Comparison of ENCODE assay signal across 24 cellular contexts in the genomic region with DNA sequence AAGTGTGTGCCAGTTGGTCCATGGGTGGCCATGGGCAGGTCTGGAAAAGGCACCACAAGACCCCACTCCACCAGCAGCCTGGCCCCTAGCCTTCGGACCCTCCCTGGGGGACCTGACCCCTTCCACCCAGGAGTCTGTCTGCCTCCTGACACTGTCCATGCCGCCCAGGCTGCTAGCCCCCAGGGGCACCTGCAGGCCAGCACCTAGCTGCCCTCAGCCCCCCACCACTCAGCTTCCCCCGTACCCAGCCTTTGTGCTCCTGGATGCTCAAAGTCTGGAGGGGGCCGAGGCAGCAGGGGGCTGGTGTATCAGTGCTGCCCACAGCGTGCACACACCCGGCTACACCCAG. TPM values are rescaled to one million over a fixed set of nuclear protein-coding genes. Genes with fewer than 3 reads are reported as not detected.
DNase-seq lines count a peak whose midpoint lies in the region; ATAC-seq, FAIRE-seq and TF ChIP-seq lines count a peak whose summit lies in the region.
"Had no signal": no experiment of that assay in that cellular context is flagged by ENCODE, and none has a peak within 500 bp of the region (broad histone marks: within the 10 kb centered on the region; RNA-seq: fewer than 3 reads in every experiment).

No MANE protein-coding gene starts in this region.

- peaks cover 24% of the 10 kb centered on the region for H3K4me1 Mint-ChIP-seq in endodermal cell
- H3K4me1 Mint-ChIP-seq in chondrocyte (ENCODE audit: low read depth): peaks cover 4% of the 10 kb centered on the region

- H3K14ac ChIP-seq in IMR-90 (replicated peaks; ENCODE audit: low read depth, low read length): no peak overlapping the region

- no peak overlapping the region for H3K9ac ChIP-seq in IMR-90 (ENCODE audit: low read depth, low read length)
- no peak overlapping the region for H3K9ac ChIP-seq in endodermal cell (ENCODE audit: extremely low read depth, low read length, poor library complexity, severe bottlenecking)
- peak overlapping the region in 1 of 2 donors; percentile 50 for H3K9ac ChIP-seq in mucosa of rectum (ENCODE audit: low read depth in 1 of 2, low read length in 2 of 2)

- no peaks in the 10 kb centered on the region for H4K20me1 ChIP-seq in IMR-90 (ENCODE audit: insufficient read depth, low read length)

- H3K4me2 ChIP-seq in A549 (peak overlapping the region; percentile 79), IMR-90 (ENCODE audit: low read depth, low read length) (no peak overlapping the region)

- H3K27ac Mint-ChIP-seq in endodermal cell: no peak overlapping the region
- no peak overlapping the region for H3K27ac Mint-ChIP-seq in chondrocyte (ENCODE audit: unreplicated experiment)
- H3K27ac Mint-ChIP-seq: activated naive CD8-positive, alpha-beta T cell treated with anti-CD3 and anti-CD28 coated beads for 36 hours; CD4-positive, CD25-positive, alpha-beta regulatory T cell had no signal

- H3K18ac ChIP-seq in IMR-90 (ENCODE audit: low read depth, low read length): no peak overlapping the region

- H3K27me3 Mint-ChIP-seq in endodermal cell (ENCODE audit: insufficient read depth) (peaks cover 2% of the 10 kb centered on the region), chondrocyte (ENCODE audit: low read depth) (peaks cover 30% of the 10 kb centered on the region)

- no peak; a peak in 3 of 6 replicates for ATAC-seq in A549
- ATAC-seq in IMR-90 (ENCODE audit: low read depth): no peak
- ATAC-seq in esophagus mucosa: no peak

- no peaks in the 10 kb centered on the region for H3K36me3 Mint-ChIP-seq in endodermal cell (ENCODE audit: low read depth)
- H3K36me3 Mint-ChIP-seq in chondrocyte (ENCODE audit: low read depth): no peaks in the 10 kb centered on the region
- H3K36me3 Mint-ChIP-seq: activated naive CD8-positive, alpha-beta T cell treated with anti-CD3 and anti-CD28 coated beads for 36 hours; CD4-positive, CD25-positive, alpha-beta regulatory T cell; naive B cell had no signal

- TF ChIP-seq POLR2A in A549 (IDR thresholded peaks at IDR 0.05; ENCODE audit: low read length): no peak
- TF ChIP-seq POLR2A in IMR-90 (IDR thresholded peaks at IDR 0.05; ENCODE audit: low read depth, low read length): no peak

- H3K4me1 ChIP-seq in A549: no peaks in the 10 kb centered on the region
- no peaks in the 10 kb centered on the region for H3K4me1 ChIP-seq in IMR-90 (ENCODE audit: control insufficient read depth, insufficient read depth, low read length)
- no peaks in the 10 kb centered on the region for H3K4me1 ChIP-seq in endodermal cell (ENCODE audit: control insufficient read depth, insufficient read depth, low read length)
- peaks cover 2 to 10% of the 10 kb centered on the region in 2 donors for H3K4me1 ChIP-seq in mucosa of rectum (ENCODE audit: control insufficient read depth in 2 of 2, insufficient read depth in 2 of 2, low read length in 2 of 2)

- H3K4me3 Mint-ChIP-seq in endodermal cell (peak overlapping the region; percentile 69), chondrocyte (ENCODE audit: unreplicated experiment) (no peak overlapping the region)

- POLR2A ChIA-PET in A549 (lab: Yijun Ruan, JAX): no interaction called here
- POLR2A ChIA-PET in IMR-90 (lab: Charles Lee; ENCODE audit: unreplicated experiment): no interaction called here

- no peak overlapping the region for H4K5ac ChIP-seq in IMR-90 (ENCODE audit: low read depth, low read length)

- no peaks in the 10 kb centered on the region for H3K9me3 Mint-ChIP-seq in endodermal cell
- H3K9me3 Mint-ChIP-seq in chondrocyte (ENCODE audit: low read depth): no peaks in the 10 kb centered on the region
- H3K9me3 Mint-ChIP-seq: activated naive CD8-positive, alpha-beta T cell treated with anti-CD3 and anti-CD28 coated beads for 36 hours; CD4-positive, CD25-positive, alpha-beta regulatory T cell; naive B cell had no signal

- H3K79me1 ChIP-seq in IMR-90 (ENCODE audit: low read depth in 1 of 2, low read length in 2 of 2): no peaks in the 10 kb centered on the region

- H2BK20ac ChIP-seq in IMR-90 (ENCODE audit: low read depth, low read length): no peak overlapping the region

- no peak overlapping the region; the same call in 1 of the 2 replicates for H2AK5ac ChIP-seq in IMR-90 (ENCODE audit: low read depth, low read length)

- H2AK9ac ChIP-seq in IMR-90 (replicated peaks; ENCODE audit: low read depth, low read length, poor library complexity): no peak overlapping the region

- no peak overlapping the region for H2BK15ac ChIP-seq in IMR-90 (ENCODE audit: low read depth, low read length)

- H3K27me3 ChIP-seq in IMR-90 (ENCODE audit: control insufficient read depth, insufficient read depth, low read length) (peaks cover 22% of the 10 kb centered on the region), endodermal cell (ENCODE audit: control insufficient read depth, insufficient read depth, low read length, poor library complexity, severe bottlenecking) (no peaks in the 10 kb centered on the region), mucosa of rectum (ENCODE audit: control insufficient read depth in 2 of 2, insufficient read depth in 2 of 2, low read length in 2 of 2) (no peaks in the 10 kb centered on the region)
- H3K27me3 ChIP-seq: brain microvascular endothelial cell, MG63, ovary, right atrium auricular region, thyroid gland had no signal

- dilution Hi-C loops in IMR-90 (cut with HindIII; ENCODE audit: low sequenced_read_pairs, unreplicated experiment): no loop called here

- H3K56ac ChIP-seq in IMR-90 (ENCODE audit: extremely low read depth, insufficient read depth, low read length): no peak overlapping the region

- in situ Hi-C loops in IMR-90 (cut with MboI; ENCODE audit: low sequenced_read_pairs): loop anchor here (10.0 kb wide), 1 partner anchor 239 kb away; a partner anchor contains a TSS

- H2AFZ ChIP-seq in IMR-90 (replicated peaks; ENCODE audit: low read length, poor library complexity): peak overlapping the region; percentile 94

- TF ChIP-seq CTCF in A549 (IDR thresholded peaks at IDR 0.05): no peak
- no peak for TF ChIP-seq CTCF in IMR-90 (conservative IDR thresholded peaks at IDR 0.05; ENCODE audit: low read depth, low read length)
- no peak for TF ChIP-seq CTCF in endodermal cell (conservative IDR thresholded peaks at IDR 0.05)
- TF ChIP-seq CTCF in chondrocyte (IDR thresholded peaks at IDR 0.05): no peak

- no peak overlapping the region; the same call in 1 of the 2 replicates for H3K4ac ChIP-seq in IMR-90 (ENCODE audit: low read depth, low read length)

- no peak overlapping the region for H2BK5ac ChIP-seq in IMR-90 (ENCODE audit: low read depth, low read length, poor library complexity, severe bottlenecking)

- no peak overlapping the region for H3K23ac ChIP-seq in IMR-90 (ENCODE audit: low read depth, low read length)

- H3K9me3 ChIP-seq in A549 (no peaks in the 10 kb centered on the region), IMR-90 (ENCODE audit: control insufficient read depth, insufficient read depth, low read length) (no peaks in the 10 kb centered on the region), endodermal cell (ENCODE audit: control insufficient read depth, low read length) (no peaks in the 10 kb centered on the region), mucosa of rectum (ENCODE audit: control insufficient read depth in 2 of 2, low read length in 2 of 2) (no peaks in the 10 kb centered on the region)
- H3K9me3 ChIP-seq: MG63, ovary, right atrium auricular region, thyroid gland had no signal

- H3K36me3 ChIP-seq in IMR-90 (ENCODE audit: control insufficient read depth, insufficient read depth, low read length): no peaks in the 10 kb centered on the region
- no peaks in the 10 kb centered on the region for H3K36me3 ChIP-seq in endodermal cell (ENCODE audit: control insufficient read depth, insufficient read depth, low read length)
- H3K36me3 ChIP-seq in mucosa of rectum (ENCODE audit: control insufficient read depth in 2 of 2, insufficient read depth in 2 of 2, low read length in 2 of 2): no peaks in the 10 kb centered on the region
- H3K36me3 ChIP-seq: brain microvascular endothelial cell, MG63, ovary, right atrium auricular region, thyroid gland had no signal

- no peak overlapping the region for H3K27ac ChIP-seq in A549
- H3K27ac ChIP-seq in IMR-90 (ENCODE audit: insufficient read depth, low read length): no peak overlapping the region
- H3K27ac ChIP-seq in endodermal cell (ENCODE audit: low read depth, low read length): no peak overlapping the region
- H3K27ac ChIP-seq in mucosa of rectum (ENCODE audit: low read depth in 2 of 2, low read length in 2 of 2): peak overlapping the region; percentile 9 to 41
- H3K27ac ChIP-seq: brain microvascular endothelial cell, ovary, right atrium auricular region, thyroid gland had no signal

- intact Hi-C loops in IMR-90 (cut with micrococcal nuclease): loop anchor here (10.0 kb wide), 1 partner anchor 789 kb away; a partner anchor contains a TSS

- H2BK120ac ChIP-seq in IMR-90 (ENCODE audit: low read depth, low read length): 0 out of 2 replicates have a peak overlapping the region, but pooled peaks have one; percentile 85

- no peaks in the 10 kb centered on the region for H3K9me1 ChIP-seq in IMR-90 (ENCODE audit: insufficient read depth, low read length)

- H4K8ac ChIP-seq in IMR-90 (ENCODE audit: low read depth in 2 of 2, low read length in 2 of 2): no peak overlapping the region

- H4K91ac ChIP-seq in IMR-90 (ENCODE audit: insufficient read depth, low read depth, low read length): no peak overlapping the region; the same call in 1 of the 2 replicates

- no TSS peak for BruUV-seq in IMR-90 (replicated peaks; lab: Mats Ljungman, UMichigan)

- CTCF ChIA-PET in A549 (lab: Yijun Ruan, JAX) (interaction anchor here (1.0 to 1.5 kb wide), 2 partner anchors 11 to 119 kb away, joined by 3 to 5 read pairs; no protein-coding TSS in a partner anchor), IMR-90 (lab: Yijun Ruan, JAX) (no interaction called here)

- 67% methylated on average over 2 of the region's 6 CpGs for WGBS in A549 (ENCODE audit: missing lambda C conversion rate)
- no CpG with 5 or more reads among the region's 6 CpGs for WGBS in IMR-90 (ENCODE audit: extremely low coverage in 2 of 2, insufficient read length in 1 of 2), 2 experiments
- WGBS in endodermal cell (ENCODE audit: insufficient coverage in 1 of 2, insufficient read length in 1 of 2), 2 experiments: 88 to 96% methylated on average over 4 to 6 of the region's 6 CpGs

- DNase-seq in A549 (ENCODE audit: low read depth in 1 of 2, low spot score in 1 of 2) (no peak), IMR-90 (no peak), endodermal cell (no peak), NCI-H526 (lab: John Stamatoyannopoulos, UW) (no peak), NCI-H1105 treated with DMSO at 0.1 percent for 48 hours (lab: John Stamatoyannopoulos, UW) (no peak), chondrocyte (ENCODE audit: low spot score) (no peak)
- DNase-seq: brain microvascular endothelial cell; CD4-positive, CD25-positive, alpha-beta regulatory T cell; GDM1; MG63; naive B cell; NCI-H1436; NCI-H510A treated with DMSO at 0.1 percent for 48 hours; ovary; stimulated activated CD4-positive, alpha-beta T cell treated with anti-CD3 and anti-CD28 coated beads, Interleukin-15, amount 100 ng/mL, for 24 hours; T-helper 9 cell had no signal

- no peak for FAIRE-seq in A549 (lab: Jason Lieb, UNC)

- no peak for TF ChIP-seq EP300 in A549 (IDR thresholded peaks at IDR 0.05)

- no peak for TF ChIP-seq RAD21 in A549 (conservative IDR thresholded peaks at IDR 0.05 in 1 of 2, IDR thresholded peaks at IDR 0.05 in 1 of 2)
- TF ChIP-seq RAD21 in IMR-90 (IDR thresholded peaks at IDR 0.05; ENCODE audit: low read length): no peak

- H3K4me3 ChIP-seq in A549 (no peak overlapping the region; the same call in 2 of the 3 replicates), IMR-90 (ENCODE audit: insufficient read depth, low read depth, low read length) (no peak overlapping the region), endodermal cell (ENCODE audit: low read length) (no peak overlapping the region), mucosa of rectum (ENCODE audit: low read length in 2 of 2) (peak overlapping the region; percentile 66 to 67)
- H3K4me3 ChIP-seq: ovary had no signal

RNA-seq across cellular contexts. Expression of a gene that starts 34.3 kb away (rescaled TPM):
- polyA plus RNA-seq in A549 (2011; rRNA removed): not detected in 2 replicates
- not detected in 2 replicates for polyA plus RNA-seq in A549 (2012; cell fraction: cytosol; rRNA removed)
- polyA plus RNA-seq in A549 (2012; cell fraction: nucleus; rRNA removed): not detected in 2 replicates
- polyA plus RNA-seq in A549 (2017; fragmentation: RNase III; extraction: RNeasy Plus Mini Kit Qiagen cat#74134 plus additional on column Dnase treatment): not detected in 3 replicates
- not detected in 2 replicates for polyA minus RNA-seq in A549 (2011; rRNA and poly(A)+ RNA removed)
- not detected in 2 replicates for total RNA-seq in IMR-90 (2012; rRNA removed)
- polyA plus RNA-seq in IMR-90 (2012; rRNA removed): not detected in 2 replicates
- not detected in 2 replicates for polyA plus RNA-seq in IMR-90 (2012; cell fraction: cytosol; rRNA removed)
- not detected in 2 replicates for polyA plus RNA-seq in IMR-90 (2012; cell fraction: nucleus; rRNA removed; ENCODE audit: low replicate concordance)
- not detected for total RNA-seq in endodermal cell
- not detected for polyA plus RNA-seq in endodermal cell (2013, experiment 1 of 2)
- polyA plus RNA-seq in endodermal cell (2013, experiment 2 of 2): not detected
- total RNA-seq in chondrocyte: not detected in 3 replicates
- not detected for total RNA-seq in esophagus mucosa
- total RNA-seq: activated CD8-positive, alpha-beta memory T cell treated with anti-CD3 and anti-CD28 coated beads for 36 hours; activated naive CD8-positive, alpha-beta T cell treated with anti-CD3 and anti-CD28 coated beads for 36 hours; CD4-positive, CD25-positive, alpha-beta regulatory T cell; fibroblast of lung; lower leg skin; ovary; right atrium auricular region; thyroid gland had no signal
- polyA plus RNA-seq: CD4-positive, CD25-positive, alpha-beta regulatory T cell; fibroblast of lung; ovary had no signal

RNA-seq across cellular contexts. Expression of a gene that starts 39.8 kb away (rescaled TPM):
- 1.5 TPM in 2 replicates for polyA plus RNA-seq in A549 (2011; rRNA removed)
- 0.41 and 0.56 TPM in 2 replicates for polyA plus RNA-seq in A549 (2012; cell fraction: cytosol; rRNA removed)
- 0.43 and 0.56 TPM in 2 replicates for polyA plus RNA-seq in A549 (2012; cell fraction: nucleus; rRNA removed)
- polyA plus RNA-seq in A549 (2017; fragmentation: RNase III; extraction: RNeasy Plus Mini Kit Qiagen cat#74134 plus additional on column Dnase treatment): 0.12 to 0.24 TPM (median 0.18 TPM) in 3 replicates
- polyA minus RNA-seq in A549 (2011; rRNA and poly(A)+ RNA removed): 0.83 and 1.7 TPM in 2 replicates
- total RNA-seq in IMR-90 (2012; rRNA removed): 4.7 and 5.6 TPM in 2 replicates
- 4.7 and 6.8 TPM in 2 replicates for polyA plus RNA-seq in IMR-90 (2012; rRNA removed)
- polyA plus RNA-seq in IMR-90 (2012; cell fraction: cytosol; rRNA removed): 2.4 and 2.6 TPM in 2 replicates
- 2.3 and 9.2 TPM in 2 replicates for polyA plus RNA-seq in IMR-90 (2012; cell fraction: nucleus; rRNA removed; ENCODE audit: low replicate concordance)
- 10 to 100 TPM; 38.3 to 65.4 TPM for total RNA-seq in endodermal cell
- polyA plus RNA-seq in endodermal cell (2013, experiment 1 of 2): 20.8 TPM
- 18.0 TPM for polyA plus RNA-seq in endodermal cell (2013, experiment 2 of 2)
- total RNA-seq in chondrocyte: 2.7 to 11.0 TPM (median 3.1 TPM) in 3 replicates
- total RNA-seq in esophagus mucosa: 9.6 TPM

RNA-seq across cellular contexts. Expression of a gene that starts 48.9 kb away (rescaled TPM):
- polyA plus RNA-seq in A549 (2011; rRNA removed) (not detected in 2 replicates), A549 (2017; fragmentation: RNase III; extraction: RNeasy Plus Mini Kit Qiagen cat#74134 plus additional on column Dnase treatment) (not detected in 3 replicates), IMR-90 (2012; rRNA removed) (not detected in 2 replicates)
- not detected in 2 replicates for polyA plus RNA-seq in A549 (2012; cell fraction: cytosol; rRNA removed)
- polyA plus RNA-seq in A549 (2012; cell fraction: nucleus; rRNA removed): not detected in 2 replicates
- polyA minus RNA-seq in A549 (2011; rRNA and poly(A)+ RNA removed): not detected in 2 replicates
- total RNA-seq in IMR-90 (2012; rRNA removed) (not detected in 2 replicates), endodermal cell (not detected), chondrocyte (not detected in 3 replicates), esophagus mucosa (not detected)
- not detected in 2 replicates for polyA plus RNA-seq in IMR-90 (2012; cell fraction: cytosol; rRNA removed)
- not detected in 2 replicates for polyA plus RNA-seq in IMR-90 (2012; cell fraction: nucleus; rRNA removed; ENCODE audit: low replicate concordance)
- not detected for polyA plus RNA-seq in endodermal cell (2013, experiment 1 of 2)
- polyA plus RNA-seq in endodermal cell (2013, experiment 2 of 2): not detected
- total RNA-seq: activated CD8-positive, alpha-beta memory T cell treated with anti-CD3 and anti-CD28 coated beads for 36 hours; activated naive CD8-positive, alpha-beta T cell treated with anti-CD3 and anti-CD28 coated beads for 36 hours; CD4-positive, CD25-positive, alpha-beta regulatory T cell; fibroblast of lung; lower leg skin; ovary; right atrium auricular region; thyroid gland had no signal
- polyA plus RNA-seq: CD4-positive, CD25-positive, alpha-beta regulatory T cell; fibroblast of lung; ovary had no signal

RNA-seq across cellular contexts. Expression of a gene that starts 52.7 kb away (rescaled TPM):
- polyA plus RNA-seq in A549 (2011; rRNA removed): not detected in 2 replicates
- polyA plus RNA-seq in A549 (2012; cell fraction: cytosol; rRNA removed): not detected in 2 replicates
- not detected in 2 replicates for polyA plus RNA-seq in A549 (2012; cell fraction: nucleus; rRNA removed)
- not detected in 3 replicates for polyA plus RNA-seq in A549 (2017; fragmentation: RNase III; extraction: RNeasy Plus Mini Kit Qiagen cat#74134 plus additional on column Dnase treatment)
- not detected in 2 replicates for polyA minus RNA-seq in A549 (2011; rRNA and poly(A)+ RNA removed)
- total RNA-seq in IMR-90 (2012; rRNA removed): not detected in 2 replicates
- not detected in 2 replicates for polyA plus RNA-seq in IMR-90 (2012; rRNA removed)
- polyA plus RNA-seq in IMR-90 (2012; cell fraction: cytosol; rRNA removed): not detected in 2 replicates
- not detected in 2 replicates for polyA plus RNA-seq in IMR-90 (2012; cell fraction: nucleus; rRNA removed; ENCODE audit: low replicate concordance)
- not detected for total RNA-seq in endodermal cell
- polyA plus RNA-seq in endodermal cell (2013, experiment 1 of 2): not detected
- polyA plus RNA-seq in endodermal cell (2013, experiment 2 of 2): not detected
- total RNA-seq in chondrocyte: not detected in 3 replicates
- total RNA-seq in esophagus mucosa: not detected
- total RNA-seq: activated CD8-positive, alpha-beta memory T cell treated with anti-CD3 and anti-CD28 coated beads for 36 hours; activated naive CD8-positive, alpha-beta T cell treated with anti-CD3 and anti-CD28 coated beads for 36 hours; CD4-positive, CD25-positive, alpha-beta regulatory T cell; fibroblast of lung; lower leg skin; ovary; thyroid gland had no signal
- polyA plus RNA-seq: CD4-positive, CD25-positive, alpha-beta regulatory T cell; fibroblast of lung; ovary had no signal

Comparison
In these comparisons a context has a peak if more than half of its experiments do, and no peak if none do; other contexts are left out.
1. H3K27ac ChIP-seq: peak in mucosa of rectum (2 of 2); none in A549 (0 of 2), IMR-90 (single experiment) and endodermal cell (single experiment).
2. H3K4me3 ChIP-seq: peak in mucosa of rectum (2 of 2); none in A549 (single experiment), IMR-90 (single experiment) and endodermal cell (single experiment).